In the genomic region with DNA sequence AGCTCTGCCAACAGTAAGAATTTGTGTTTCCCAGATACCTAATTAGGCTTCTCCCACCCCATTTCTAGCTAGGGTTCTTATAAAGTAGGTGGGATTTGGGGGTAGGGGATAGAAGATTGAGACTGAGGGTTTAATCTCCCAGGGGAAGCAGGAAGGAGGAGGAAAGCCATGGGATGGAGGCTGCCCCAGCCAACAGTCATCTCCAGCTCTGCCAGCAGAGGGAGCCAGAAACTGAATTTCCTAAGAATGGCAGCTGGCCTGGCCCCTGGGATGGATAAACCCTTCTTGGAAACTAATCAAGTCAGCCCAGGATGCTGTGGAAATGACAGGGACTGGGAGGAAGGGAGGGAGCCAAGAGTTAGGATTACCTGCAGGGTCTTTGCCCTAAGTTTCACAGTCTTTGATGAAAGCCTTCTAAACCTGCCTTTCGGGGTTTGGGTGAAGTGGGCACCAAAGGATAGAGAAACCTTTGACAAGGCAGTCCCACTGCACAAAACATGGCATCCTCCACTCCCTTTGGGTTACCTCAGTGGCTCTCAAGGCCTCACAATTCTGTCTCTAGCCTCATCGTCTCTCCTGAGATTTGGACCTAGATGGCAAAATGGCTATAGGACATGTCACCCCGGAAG, we compare ENCODE assay signal across 8 cellular contexts. TPM values are rescaled to one million over a fixed set of nuclear protein-coding genes. Genes with fewer than 3 reads are reported as not detected.
DNase-seq lines count a peak whose midpoint lies in the region; TF ChIP-seq lines count a peak whose summit lies in the region.

No MANE protein-coding gene starts in this region.

- H3K9me3 Mint-ChIP-seq in activated CD4-positive, alpha-beta T cell treated with anti-CD3 and anti-CD28 coated beads, Interleukin-2, amount 10 ng/mL, durations not matched to agents 24 days and 14 days, result no peaks in the 10 kb centered on the region
- H3K9me3 Mint-ChIP-seq in mesothelial cell of epicardium, result peaks cover 24% of the 10 kb centered on the region

- TF ChIP-seq CTCF in C4-2B (conservative IDR thresholded peaks at IDR 0.05) (peak; percentile 78), mesothelial cell of epicardium (IDR thresholded peaks at IDR 0.05; ENCODE audit: unreplicated experiment) (peak; percentile 62), tibial nerve (IDR thresholded peaks at IDR 0.05) (peak; percentile 29 to 52 (median 49))

- H3K27me3 ChIP-seq in tibial nerve, result no peaks in the 10 kb centered on the region

- WGBS in tibial nerve, 2 donors, result 88% methylated on average over 3 of the region's 3 CpGs; no CpG with 5 or more reads in 1 of the 2 donors

- H3K27me3 Mint-ChIP-seq in activated CD4-positive, alpha-beta T cell treated with anti-CD3 and anti-CD28 coated beads, Interleukin-2, amount 10 ng/mL, durations not matched to agents 24 days and 14 days, result no peaks in the 10 kb centered on the region
- no peaks in the 10 kb centered on the region for H3K27me3 Mint-ChIP-seq in mesothelial cell of epicardium (ENCODE audit: low read depth)

- no peak for TF ChIP-seq POLR2A in tibial nerve (IDR thresholded peaks at IDR 0.05)

- H3K27ac Mint-ChIP-seq in activated CD4-positive, alpha-beta T cell treated with anti-CD3 and anti-CD28 coated beads, Interleukin-2, amount 10 ng/mL, durations not matched to agents 24 days and 14 days, result no peak overlapping the region
- no peak overlapping the region for H3K27ac Mint-ChIP-seq in mesothelial cell of epicardium

- no peaks in the 10 kb centered on the region for H3K4me1 ChIP-seq in tibial nerve

- intact Hi-C loops in activated CD4-positive, alpha-beta T cell treated with anti-CD3 and anti-CD28 coated beads, Interleukin-2, amount 10 ng/mL, durations not matched to agents 24 days and 14 days (cut with micrococcal nuclease), result loop anchor here (1.0 to 2.0 kb wide), 2 partner anchors 31 to 295 kb away; partner anchors contain the start of gene RPS4X

- peaks cover 2% of the 10 kb centered on the region for H3K4me1 Mint-ChIP-seq in activated CD4-positive, alpha-beta T cell treated with anti-CD3 and anti-CD28 coated beads, Interleukin-2, amount 10 ng/mL, durations not matched to agents 24 days and 14 days
- no peaks in the 10 kb centered on the region for H3K4me1 Mint-ChIP-seq in mesothelial cell of epicardium

- peak; percentile 27 for DNase-seq in GM19238 (ENCODE audit: insufficient read length, low spot score)
- peak; percentile 50 for DNase-seq in NCI-H2107 treated with DMSO at 0.1 percent for 48 hours (lab: John Stamatoyannopoulos, UW; ENCODE audit: unreplicated experiment)
- peak; percentile 80 for DNase-seq in activated CD4-positive, alpha-beta T cell treated with anti-CD3 and anti-CD28 coated beads, Interleukin-2, amount 10 ng/mL, durations not matched to agents 24 days and 14 days
- peak; percentile 28 for DNase-seq in effector CD4-positive, alpha-beta T cell
- peak in 1 of 2 experiments; percentile 45 for DNase-seq in mesothelial cell of epicardium (ENCODE audit: low spot score in 2 of 2, unreplicated experiment in 2 of 2)
- peak in 1 of 2 donors; percentile 19 for DNase-seq in tibial nerve (ENCODE audit: low spot score in 2 of 2)
- no peak for DNase-seq in DMS79 (lab: John Stamatoyannopoulos, UW)

- no peaks in the 10 kb centered on the region for H3K9me3 ChIP-seq in tibial nerve

- no peak for TF ChIP-seq EP300 in tibial nerve (IDR thresholded peaks at IDR 0.05)

- no peak overlapping the region for H3K27ac ChIP-seq in C4-2B
- no peak overlapping the region for H3K27ac ChIP-seq in tibial nerve

- no peak overlapping the region for H3K4me3 ChIP-seq in tibial nerve

- no peak overlapping the region for H3K4me3 Mint-ChIP-seq in activated CD4-positive, alpha-beta T cell treated with anti-CD3 and anti-CD28 coated beads, Interleukin-2, amount 10 ng/mL, durations not matched to agents 24 days and 14 days
- no peak overlapping the region for H3K4me3 Mint-ChIP-seq in mesothelial cell of epicardium

- H3K36me3 Mint-ChIP-seq in activated CD4-positive, alpha-beta T cell treated with anti-CD3 and anti-CD28 coated beads, Interleukin-2, amount 10 ng/mL, durations not matched to agents 24 days and 14 days (ENCODE audit: low read depth), result no peaks in the 10 kb centered on the region
- no peaks in the 10 kb centered on the region for H3K36me3 Mint-ChIP-seq in mesothelial cell of epicardium

- no peaks in the 10 kb centered on the region for H3K36me3 ChIP-seq in tibial nerve

RNA-seq across cellular contexts. Expression of gene ERCC6L, which starts 6.7 kb away (rescaled TPM):
- 8.1 and 8.3 TPM in 2 replicates for total RNA-seq in activated CD4-positive, alpha-beta T cell treated with anti-CD3 and anti-CD28 coated beads, Interleukin-2, amount 10 ng/mL, durations not matched to agents 24 days and 14 days
- 2.4 to 3.0 TPM (median 2.8 TPM) in 3 replicates for total RNA-seq in mesothelial cell of epicardium
- total RNA-seq in tibial nerve, result under 1 TPM in 2 of 4 donors, not detected in 2; under 0.01 to 0.21 TPM

RNA-seq across cellular contexts. Expression of gene RPS4X, which starts 31.5 kb away (rescaled TPM):
- total RNA-seq in activated CD4-positive, alpha-beta T cell treated with anti-CD3 and anti-CD28 coated beads, Interleukin-2, amount 10 ng/mL, durations not matched to agents 24 days and 14 days, result 1,047 and 1,054 TPM in 2 replicates
- total RNA-seq in mesothelial cell of epicardium (1,669 to 1,774 TPM (median 1,760 TPM) in 3 replicates), tibial nerve (100 to 1,000 TPM; 573 to 781 (median 713) TPM)
